10 cellular contexts compared by ENCODE assay signal in the genomic region with DNA sequence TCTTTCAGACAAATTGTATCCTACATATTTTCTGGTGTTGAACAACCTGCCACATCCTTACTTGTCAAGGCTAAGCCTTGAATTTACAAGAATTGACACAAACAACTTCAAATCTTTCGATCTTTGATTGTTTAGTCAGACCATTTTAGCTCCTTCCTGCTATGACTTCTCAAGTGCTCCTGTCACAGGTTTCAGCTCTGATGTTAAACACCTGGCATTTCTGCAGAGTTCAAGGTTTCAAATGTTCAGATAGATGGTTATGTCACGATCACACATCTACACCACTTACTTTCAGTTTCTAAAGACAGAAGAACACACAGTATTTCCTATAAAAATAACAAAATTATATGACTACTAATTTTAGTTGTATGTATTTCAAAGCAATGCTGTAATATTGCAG.
DNase-seq lines count a peak whose midpoint lies in the region; ATAC-seq and TF ChIP-seq lines count a peak whose summit lies in the region.
"Had no signal": no experiment of that assay in that cellular context is flagged by ENCODE, and none has a peak within 500 bp of the region (broad histone marks: within the 10 kb centered on the region; RNA-seq: fewer than 3 reads in every experiment).

No MANE protein-coding gene starts in this region.

- H3K4me3 ChIP-seq in KMS-11 (IDR thresholded peaks at IDR 0.05; ENCODE audit: insufficient read depth, low read depth, low read length) (peak overlapping the region; percentile 52), neural cell (ENCODE audit: low read length) (no peak overlapping the region)

- H3K9me3 Mint-ChIP-seq in effector memory CD8-positive, alpha-beta T cell, result peaks cover 0 to 5% of the 10 kb centered on the region in 2 donors

- H3K4me2 ChIP-seq in KMS-11 (peak overlapping the region; percentile 69), neural cell (ENCODE audit: low read length) (no peak overlapping the region)

- no peak for ATAC-seq in effector memory CD8-positive, alpha-beta T cell (replicated peaks)
- ATAC-seq in HG02759 (IDR thresholded peaks at IDR 0.05; ENCODE audit: unreplicated experiment), result no peak
- ATAC-seq: stimulated activated effector memory CD8-positive, alpha-beta T cell treated with anti-CD3 and anti-CD28 coated beads, Interleukin-12 subunit alpha, Interleukin-12 subunit beta, amount 100 ng/mL, for 72 hours had no signal

- H3K79me2 ChIP-seq in KMS-11 (ENCODE audit: insufficient read depth, low read depth), result no peaks in the 10 kb centered on the region
- H3K79me2 ChIP-seq in neural cell (replicated peaks; ENCODE audit: insufficient read depth, low read length), result no peaks in the 10 kb centered on the region

- H3K36me3 ChIP-seq in KMS-11 (ENCODE audit: insufficient read depth), result no peaks in the 10 kb centered on the region
- H3K36me3 ChIP-seq in neural cell (ENCODE audit: insufficient read depth, low read length), result no peaks in the 10 kb centered on the region

- H3F3A ChIP-seq in neural cell (ENCODE audit: insufficient read depth, low read length, poor library complexity, severe bottlenecking), result no peaks in the 10 kb centered on the region

- peaks cover 60% of the 10 kb centered on the region for H3K4me1 ChIP-seq in KMS-11 (ENCODE audit: low read depth, poor library complexity, severe bottlenecking)

- no peak for TF ChIP-seq CTCF in KMS-11 (conservative IDR thresholded peaks at IDR 0.05; ENCODE audit: low read depth, low read length)
- TF ChIP-seq CTCF in neural cell (IDR thresholded peaks at IDR 0.05; ENCODE audit: poor library complexity, severe bottlenecking), result no peak

- H3K27ac ChIP-seq in KMS-11 (peak overlapping the region; percentile 90), neural cell (ENCODE audit: low read length) (no peak overlapping the region)

- H3K9me3 ChIP-seq in neural cell (ENCODE audit: low read length), result no peaks in the 10 kb centered on the region

- H4K20me1 ChIP-seq in KMS-11 (ENCODE audit: insufficient read depth) (no peaks in the 10 kb centered on the region), neural cell (ENCODE audit: insufficient read depth) (no peaks in the 10 kb centered on the region)

- H3K9me2 ChIP-seq in neural cell (ENCODE audit: insufficient read depth, low read length), result no peaks in the 10 kb centered on the region

- H3K27me3 Mint-ChIP-seq in effector memory CD8-positive, alpha-beta T cell, result no peaks in the 10 kb centered on the region

- H2AFZ ChIP-seq in KMS-11 (ENCODE audit: low read depth) (peak overlapping the region; percentile 57; the same call in 1 of the 2 replicates), neural cell (ENCODE audit: low read depth, low read length) (no peak overlapping the region)

- H3K4me1 Mint-ChIP-seq in effector memory CD8-positive, alpha-beta T cell (ENCODE audit: low read depth in 2 of 2), result no peaks in the 10 kb centered on the region
- H3K4me1 Mint-ChIP-seq: stimulated activated effector memory CD8-positive, alpha-beta T cell treated with anti-CD3 and anti-CD28 coated beads, Interleukin-12 subunit alpha, Interleukin-12 subunit beta, amount 100 ng/mL, for 72 hours had no signal

- H3K36me3 Mint-ChIP-seq in effector memory CD8-positive, alpha-beta T cell (ENCODE audit: insufficient read depth), result no peaks in the 10 kb centered on the region
- H3K36me3 Mint-ChIP-seq: stimulated activated effector memory CD8-positive, alpha-beta T cell treated with anti-CD3 and anti-CD28 coated beads, Interleukin-12 subunit alpha, Interleukin-12 subunit beta, amount 100 ng/mL, for 72 hours had no signal

- no peak overlapping the region for H3K4me3 Mint-ChIP-seq in effector memory CD8-positive, alpha-beta T cell
- H3K4me3 Mint-ChIP-seq: stimulated activated effector memory CD8-positive, alpha-beta T cell treated with anti-CD3 and anti-CD28 coated beads, Interleukin-12 subunit alpha, Interleukin-12 subunit beta, amount 100 ng/mL, for 72 hours had no signal

- DNase-seq in NCI-H1417 (lab: John Stamatoyannopoulos, UW) (peak in 2 of 3 experiments; percentile 28 to 34), NCI-H1417 treated with DMSO at 0.1 percent for 48 hours (lab: John Stamatoyannopoulos, UW) (no peak), HCEC 1CT (peak; percentile 22), AG08395 (ENCODE audit: low spot score) (no peak)
- no peak for DNase-seq in effector memory CD8-positive, alpha-beta T cell
- DNase-seq: Right ventricle myocardium superior had no signal

- no peak for TF ChIP-seq RAD21 in neural cell (conservative IDR thresholded peaks at IDR 0.05)

- peak; percentile 86 for TF ChIP-seq EP300 in neural cell (conservative IDR thresholded peaks at IDR 0.05; ENCODE audit: poor library complexity, severe bottlenecking)

- H3K9ac ChIP-seq in KMS-11 (peak overlapping the region; percentile 51; the same call in 1 of the 2 replicates), neural cell (ENCODE audit: low read length) (no peak overlapping the region)

- no peaks in the 10 kb centered on the region for H3K27me3 ChIP-seq in KMS-11 (ENCODE audit: insufficient read depth, low read depth)
- no peaks in the 10 kb centered on the region for H3K27me3 ChIP-seq in neural cell (ENCODE audit: insufficient read depth, low read depth, low read length)

- H3K27ac Mint-ChIP-seq in effector memory CD8-positive, alpha-beta T cell, result no peak overlapping the region
- H3K27ac Mint-ChIP-seq: stimulated activated effector memory CD8-positive, alpha-beta T cell treated with anti-CD3 and anti-CD28 coated beads, Interleukin-12 subunit alpha, Interleukin-12 subunit beta, amount 100 ng/mL, for 72 hours had no signal

TF ChIP-seq in neural cell, 6 proteins besides CTCF, POLR2A, EP300 and RAD21:
- TF ChIP-seq POLR2AphosphoS5 (IDR thresholded peaks at IDR 0.05), result peak; percentile 71
- TF ChIP-seq EZH2 (IDR thresholded peaks at IDR 0.05; ENCODE audit: borderline replicate concordance, insufficient read depth, low read length, poor library complexity, severe bottlenecking), result no peak
- TF ChIP-seq MXI1 (conservative IDR thresholded peaks at IDR 0.05; ENCODE audit: poor library complexity, severe bottlenecking), result no peak
- no peak for TF ChIP-seq SMC3 (conservative IDR thresholded peaks at IDR 0.05; ENCODE audit: poor library complexity)
- TF ChIP-seq REST (IDR thresholded peaks at IDR 0.05; ENCODE audit: borderline replicate concordance), result peak; percentile 25
- no peak for TF ChIP-seq TAF1 (IDR thresholded peaks at IDR 0.05; ENCODE audit: low read depth)

Comparison
In these comparisons a context has a peak if more than half of its experiments do, and no peak if none do; other contexts are left out.
1. DNase-seq: peak in NCI-H1417 (2 of 3) and HCEC 1CT (single experiment); none in NCI-H1417 treated with DMSO at 0.1 percent for 48 hours (single experiment), effector memory CD8-positive, alpha-beta T cell (0 of 3) and AG08395 (single experiment).